ENCODE assay signal across 1 cellular context in the genomic region with DNA sequence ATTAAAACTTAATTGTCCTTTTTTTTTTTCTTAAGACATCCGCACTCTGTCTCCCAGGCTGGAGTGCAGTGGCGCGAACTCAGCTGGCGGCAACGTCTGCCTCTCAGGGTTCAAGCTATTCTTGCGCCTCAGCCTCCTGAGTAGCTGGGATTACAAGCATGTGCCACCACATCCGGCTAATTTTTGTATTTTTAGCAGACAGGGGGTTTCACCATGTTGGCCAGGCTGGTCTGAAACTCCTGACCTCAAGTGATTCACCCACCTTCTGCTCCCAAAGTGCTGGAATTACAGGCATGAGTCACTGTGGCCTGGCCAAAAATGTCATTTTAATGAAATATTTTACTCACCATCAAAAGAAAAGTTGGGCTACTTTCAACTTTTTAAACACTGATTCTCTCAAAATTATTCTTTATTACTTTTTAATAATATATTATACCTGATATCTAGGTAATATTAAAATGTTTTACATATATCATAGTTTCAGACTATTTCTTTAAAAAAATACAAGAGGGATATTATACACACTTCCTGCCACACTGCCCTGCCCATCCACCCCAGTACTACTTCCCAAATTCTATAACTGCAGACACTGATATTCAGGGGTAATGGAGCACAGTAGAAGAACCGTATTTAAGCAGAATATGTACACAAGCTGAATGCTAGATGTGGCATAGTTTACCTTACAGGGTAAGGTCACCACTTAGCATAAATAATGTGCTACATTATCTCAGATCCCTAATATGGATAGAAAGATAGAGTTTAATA.
TF ChIP-seq lines count a peak whose summit lies in the region.

No MANE protein-coding gene starts in this region.

TF ChIP-seq in GM12878, 131 proteins besides CTCF, POLR2A, EP300 and RAD21 (continued from another document):
- TF ChIP-seq, protein P1, sequence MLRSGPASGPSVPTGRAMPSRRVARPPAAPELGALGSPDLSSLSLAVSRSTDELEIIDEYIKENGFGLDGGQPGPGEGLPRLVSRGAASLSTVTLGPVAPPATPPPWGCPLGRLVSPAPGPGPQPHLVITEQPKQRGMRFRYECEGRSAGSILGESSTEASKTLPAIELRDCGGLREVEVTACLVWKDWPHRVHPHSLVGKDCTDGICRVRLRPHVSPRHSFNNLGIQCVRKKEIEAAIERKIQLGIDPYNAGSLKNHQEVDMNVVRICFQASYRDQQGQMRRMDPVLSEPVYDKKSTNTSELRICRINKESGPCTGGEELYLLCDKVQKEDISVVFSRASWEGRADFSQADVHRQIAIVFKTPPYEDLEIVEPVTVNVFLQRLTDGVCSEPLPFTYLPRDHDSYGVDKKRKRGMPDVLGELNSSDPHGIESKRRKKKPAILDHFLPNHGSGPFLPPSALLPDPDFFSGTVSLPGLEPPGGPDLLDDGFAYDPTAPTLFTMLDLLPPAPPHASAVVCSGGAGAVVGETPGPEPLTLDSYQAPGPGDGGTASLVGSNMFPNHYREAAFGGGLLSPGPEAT (IDR thresholded peaks at IDR 0.05; ENCODE audit: low read depth): no peak
- no peak for TF ChIP-seq POU2F2 (IDR thresholded peaks at IDR 0.05; ENCODE audit: borderline replicate concordance, low read depth, low read length)
- TF ChIP-seq, protein P2, sequence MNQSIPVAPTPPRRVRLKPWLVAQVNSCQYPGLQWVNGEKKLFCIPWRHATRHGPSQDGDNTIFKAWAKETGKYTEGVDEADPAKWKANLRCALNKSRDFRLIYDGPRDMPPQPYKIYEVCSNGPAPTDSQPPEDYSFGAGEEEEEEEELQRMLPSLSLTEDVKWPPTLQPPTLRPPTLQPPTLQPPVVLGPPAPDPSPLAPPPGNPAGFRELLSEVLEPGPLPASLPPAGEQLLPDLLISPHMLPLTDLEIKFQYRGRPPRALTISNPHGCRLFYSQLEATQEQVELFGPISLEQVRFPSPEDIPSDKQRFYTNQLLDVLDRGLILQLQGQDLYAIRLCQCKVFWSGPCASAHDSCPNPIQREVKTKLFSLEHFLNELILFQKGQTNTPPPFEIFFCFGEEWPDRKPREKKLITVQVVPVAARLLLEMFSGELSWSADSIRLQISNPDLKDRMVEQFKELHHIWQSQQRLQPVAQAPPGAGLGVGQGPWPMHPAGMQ (IDR thresholded peaks at IDR 0.05; ENCODE audit: borderline replicate concordance): no peak
